ENCODE assay signal across 1 cellular context in the genomic region with DNA sequence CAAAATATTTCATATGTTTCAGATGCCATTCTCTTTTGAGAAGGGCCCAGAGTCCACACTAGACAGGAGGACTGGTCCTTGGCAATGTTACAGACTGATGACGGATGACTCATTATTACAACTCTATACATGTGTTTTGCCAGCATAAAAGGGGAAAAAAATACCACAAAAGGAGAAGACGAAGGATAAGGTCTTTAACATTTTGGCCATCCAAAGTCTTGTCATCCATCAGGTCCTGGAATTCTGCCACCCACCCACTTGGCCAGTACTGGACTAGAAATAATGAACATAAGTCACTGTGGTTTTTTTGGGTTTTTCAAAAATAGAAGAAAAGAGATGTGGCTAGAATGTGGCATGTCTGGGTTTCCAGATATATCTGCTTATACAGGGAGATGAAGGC.
TF ChIP-seq lines count a peak whose summit lies in the region.

No MANE protein-coding gene starts in this region.

TF ChIP-seq in HCT116, 20 proteins besides CTCF, POLR2A, EP300 and RAD21 (continued from another document):
- TF ChIP-seq, protein P1, sequence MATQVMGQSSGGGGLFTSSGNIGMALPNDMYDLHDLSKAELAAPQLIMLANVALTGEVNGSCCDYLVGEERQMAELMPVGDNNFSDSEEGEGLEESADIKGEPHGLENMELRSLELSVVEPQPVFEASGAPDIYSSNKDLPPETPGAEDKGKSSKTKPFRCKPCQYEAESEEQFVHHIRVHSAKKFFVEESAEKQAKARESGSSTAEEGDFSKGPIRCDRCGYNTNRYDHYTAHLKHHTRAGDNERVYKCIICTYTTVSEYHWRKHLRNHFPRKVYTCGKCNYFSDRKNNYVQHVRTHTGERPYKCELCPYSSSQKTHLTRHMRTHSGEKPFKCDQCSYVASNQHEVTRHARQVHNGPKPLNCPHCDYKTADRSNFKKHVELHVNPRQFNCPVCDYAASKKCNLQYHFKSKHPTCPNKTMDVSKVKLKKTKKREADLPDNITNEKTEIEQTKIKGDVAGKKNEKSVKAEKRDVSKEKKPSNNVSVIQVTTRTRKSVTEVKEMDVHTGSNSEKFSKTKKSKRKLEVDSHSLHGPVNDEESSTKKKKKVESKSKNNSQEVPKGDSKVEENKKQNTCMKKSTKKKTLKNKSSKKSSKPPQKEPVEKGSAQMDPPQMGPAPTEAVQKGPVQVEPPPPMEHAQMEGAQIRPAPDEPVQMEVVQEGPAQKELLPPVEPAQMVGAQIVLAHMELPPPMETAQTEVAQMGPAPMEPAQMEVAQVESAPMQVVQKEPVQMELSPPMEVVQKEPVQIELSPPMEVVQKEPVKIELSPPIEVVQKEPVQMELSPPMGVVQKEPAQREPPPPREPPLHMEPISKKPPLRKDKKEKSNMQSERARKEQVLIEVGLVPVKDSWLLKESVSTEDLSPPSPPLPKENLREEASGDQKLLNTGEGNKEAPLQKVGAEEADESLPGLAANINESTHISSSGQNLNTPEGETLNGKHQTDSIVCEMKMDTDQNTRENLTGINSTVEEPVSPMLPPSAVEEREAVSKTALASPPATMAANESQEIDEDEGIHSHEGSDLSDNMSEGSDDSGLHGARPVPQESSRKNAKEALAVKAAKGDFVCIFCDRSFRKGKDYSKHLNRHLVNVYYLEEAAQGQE (IDR thresholded peaks at IDR 0.05; ENCODE audit: low read depth): no peak
- no peak for TF ChIP-seq SP1 (IDR thresholded peaks at IDR 0.05; ENCODE audit: low read depth)
TF ChIP-seq in HCT116: peak in this region for 0.
